Comparison of ENCODE assay signal across 9 cellular contexts in genomic region chr6:139219746-139220145, GRCh38.
DNase-seq lines count a peak whose midpoint lies in the region; ATAC-seq and TF ChIP-seq lines count a peak whose summit lies in the region.
"Had no signal": no experiment of that assay in that cellular context is flagged by ENCODE, and none has a peak within 500 bp of the region (broad histone marks: within the 10 kb centered on the region; RNA-seq: fewer than 3 reads in every experiment).

No MANE protein-coding gene starts in this region.

- H3K4me1 Mint-ChIP-seq in CD8-positive, alpha-beta memory T cell = peaks cover 8 to 12% (median 12%) of the 10 kb centered on the region in 3 donors

- peak overlapping the region in 5 of 8 donors; percentile 31 to 91 (median 89) for H3K27ac Mint-ChIP-seq in CD8-positive, alpha-beta memory T cell

- no peak for ATAC-seq in HG03039 (IDR thresholded peaks at IDR 0.05; ENCODE audit: unreplicated experiment)
- ATAC-seq in HG03095 (IDR thresholded peaks at IDR 0.05; ENCODE audit: unreplicated experiment) = no peak

- no peak overlapping the region for H4K91ac ChIP-seq in neuronal stem cell (ENCODE audit: low read depth, low read length, poor library complexity)

- no peak overlapping the region for H3K27ac ChIP-seq in CD8-positive, alpha-beta memory T cell (ENCODE audit: low read depth, low read length)
- peak overlapping the region; percentile 42 for H3K27ac ChIP-seq in HL-60 (replicated peaks)
- H3K27ac ChIP-seq in brain microvascular endothelial cell = peak overlapping the region; percentile 25
- peak overlapping the region; percentile 21 for H3K27ac ChIP-seq in neuronal stem cell (replicated peaks; ENCODE audit: low read length)

- H3K4me3 Mint-ChIP-seq in CD8-positive, alpha-beta memory T cell = no peak overlapping the region

- no peak for TF ChIP-seq CTCF in HL-60 (IDR thresholded peaks at IDR 0.05; ENCODE audit: insufficient read depth, low read length)
- TF ChIP-seq CTCF in brain microvascular endothelial cell (IDR thresholded peaks at IDR 0.05; ENCODE audit: low read depth, low read length, missing control alignments) = no peak
- no peak for TF ChIP-seq CTCF in GM20000 (IDR thresholded peaks at IDR 0.05; ENCODE audit: extremely low read depth, missing control alignments)

- POLR2A ChIA-PET in CD8-positive, alpha-beta memory T cell (lab: Charles Lee) = interaction anchor here (0.6 to 1.1 kb wide), 5 partner anchors 71 to 155 kb away, joined by 3 to 11 read pairs (median 3); partner anchors contain the start of genes CITED2 and TXLNB

- H3K9ac ChIP-seq in neuronal stem cell (ENCODE audit: low read depth, low read length, poor library complexity) = no peak overlapping the region

- H3K4me3 ChIP-seq in CD8-positive, alpha-beta memory T cell (ENCODE audit: low read length) = no peak overlapping the region
- H3K4me3 ChIP-seq in HL-60 (replicated peaks; ENCODE audit: insufficient read depth, low read length) (no peak overlapping the region), brain microvascular endothelial cell (ENCODE audit: low read depth, low read length) (no peak overlapping the region), neuronal stem cell (ENCODE audit: low read length in 2 of 2) (no peak overlapping the region)

- H2BK12ac ChIP-seq in neuronal stem cell (ENCODE audit: low read length) = no peak overlapping the region

- H3K9me3 ChIP-seq in CD8-positive, alpha-beta memory T cell (ENCODE audit: low read length) = no peaks in the 10 kb centered on the region
- peaks cover 2% of the 10 kb centered on the region in 2 donors for H3K9me3 ChIP-seq in neuronal stem cell (replicated peaks in 1 of 2; ENCODE audit: control insufficient read depth in 2 of 2, insufficient read depth in 1 of 2, low read depth in 1 of 2, low read length in 2 of 2)

- DNase-seq in CD8-positive, alpha-beta memory T cell = no peak
- DNase-seq in HL-60 (ENCODE audit: low read depth in 1 of 2, low spot score in 1 of 2) = no peak
- no peak for DNase-seq in brain microvascular endothelial cell
- no peak for DNase-seq in neuronal stem cell (ENCODE audit: low spot score)
- no peak for DNase-seq in GM20000 (ENCODE audit: low spot score)
- DNase-seq in NCI-H2227 (lab: John Stamatoyannopoulos, UW; ENCODE audit: unreplicated experiment) = no peak
- DNase-seq: cerebellar nuclear complex had no signal

- H3K27me3 ChIP-seq in CD8-positive, alpha-beta memory T cell (ENCODE audit: insufficient read depth, low read length, poor library complexity, severe bottlenecking) = no peaks in the 10 kb centered on the region
- H3K27me3 ChIP-seq in HL-60 (ENCODE audit: insufficient read depth, poor library complexity, severe bottlenecking) = no peaks in the 10 kb centered on the region
- H3K27me3 ChIP-seq in brain microvascular endothelial cell (replicated peaks) = no peaks in the 10 kb centered on the region
- no peaks in the 10 kb centered on the region for H3K27me3 ChIP-seq in neuronal stem cell (ENCODE audit: control insufficient read depth in 3 of 3, insufficient read depth in 3 of 3, low read depth in 1 of 3, low read length in 3 of 3)

- no peak overlapping the region for H3K4me2 ChIP-seq in neuronal stem cell (ENCODE audit: insufficient read depth, low read length, poor library complexity, severe bottlenecking)

- no peak overlapping the region for H2BK15ac ChIP-seq in neuronal stem cell (ENCODE audit: low read length)

- WGBS in neuronal stem cell (ENCODE audit: extremely low coverage in 2 of 2, insufficient read length in 2 of 2, insufficient replicate concordance in 1 of 2), 2 donors = no CpG with 5 or more reads among the region's 2 CpGs

- H3K4ac ChIP-seq in neuronal stem cell (ENCODE audit: low read length) = no peak overlapping the region

- H3K36me3 ChIP-seq in CD8-positive, alpha-beta memory T cell (ENCODE audit: insufficient read depth, low read length) = no peaks in the 10 kb centered on the region
- H3K36me3 ChIP-seq in brain microvascular endothelial cell (replicated peaks) = no peaks in the 10 kb centered on the region
- H3K36me3 ChIP-seq in neuronal stem cell (replicated peaks in 1 of 2; ENCODE audit: control insufficient read depth in 2 of 2, insufficient read depth in 2 of 2, low read length in 2 of 2) = no peaks in the 10 kb centered on the region

- peaks cover 0 to 1% (median 0%) of the 10 kb centered on the region in 5 donors for H3K9me3 Mint-ChIP-seq in CD8-positive, alpha-beta memory T cell

- no peaks in the 10 kb centered on the region for H3K79me1 ChIP-seq in neuronal stem cell (ENCODE audit: low read depth, low read length)

- H3K4me1 ChIP-seq in CD8-positive, alpha-beta memory T cell (ENCODE audit: insufficient read depth, low read length) = peaks cover 7% of the 10 kb centered on the region
- peaks cover 0 to 2% of the 10 kb centered on the region in 2 donors for H3K4me1 ChIP-seq in neuronal stem cell (ENCODE audit: control insufficient read depth in 2 of 2, insufficient read depth in 1 of 2, low read depth in 1 of 2, low read length in 2 of 2)

- H3K27me3 Mint-ChIP-seq in CD8-positive, alpha-beta memory T cell = no peaks in the 10 kb centered on the region

- H2AK5ac ChIP-seq in neuronal stem cell (ENCODE audit: low read depth, low read length) = no peak overlapping the region

- H3K14ac ChIP-seq in neuronal stem cell (ENCODE audit: low read length) = no peak overlapping the region

- no peak overlapping the region for H2BK120ac ChIP-seq in neuronal stem cell (ENCODE audit: low read depth, low read length)

- no peak overlapping the region for H3K23ac ChIP-seq in neuronal stem cell (ENCODE audit: low read depth, low read length, poor library complexity)

- in situ Hi-C loops in brain microvascular endothelial cell (cut with HindIII; ENCODE audit: low pct_ligation_motif_present, low sequenced_read_pairs) = no loop called here

- peak overlapping the region; percentile 91 for H2AFZ ChIP-seq in neuronal stem cell (ENCODE audit: low read length)

- peaks cover 0 to 4% (median 0%) of the 10 kb centered on the region in 3 donors for H3K36me3 Mint-ChIP-seq in CD8-positive, alpha-beta memory T cell

- CTCF ChIA-PET in CD8-positive, alpha-beta memory T cell (lab: Charles Lee) = interaction anchor here (0.5 to 5.9 kb wide), 49 partner anchors 10 to 1151 kb away, joined by 3 to 88 read pairs (median 4); partner anchors contain the start of genes CITED2 and TXLNB

- H4K8ac ChIP-seq in neuronal stem cell (ENCODE audit: low read depth, low read length) = no peak overlapping the region

- no peak overlapping the region for H2BK5ac ChIP-seq in neuronal stem cell (ENCODE audit: low read length)

- no peak overlapping the region for H3K18ac ChIP-seq in neuronal stem cell (ENCODE audit: low read length)
